ENCODE assay signal across 9 cellular contexts in the genomic region with DNA sequence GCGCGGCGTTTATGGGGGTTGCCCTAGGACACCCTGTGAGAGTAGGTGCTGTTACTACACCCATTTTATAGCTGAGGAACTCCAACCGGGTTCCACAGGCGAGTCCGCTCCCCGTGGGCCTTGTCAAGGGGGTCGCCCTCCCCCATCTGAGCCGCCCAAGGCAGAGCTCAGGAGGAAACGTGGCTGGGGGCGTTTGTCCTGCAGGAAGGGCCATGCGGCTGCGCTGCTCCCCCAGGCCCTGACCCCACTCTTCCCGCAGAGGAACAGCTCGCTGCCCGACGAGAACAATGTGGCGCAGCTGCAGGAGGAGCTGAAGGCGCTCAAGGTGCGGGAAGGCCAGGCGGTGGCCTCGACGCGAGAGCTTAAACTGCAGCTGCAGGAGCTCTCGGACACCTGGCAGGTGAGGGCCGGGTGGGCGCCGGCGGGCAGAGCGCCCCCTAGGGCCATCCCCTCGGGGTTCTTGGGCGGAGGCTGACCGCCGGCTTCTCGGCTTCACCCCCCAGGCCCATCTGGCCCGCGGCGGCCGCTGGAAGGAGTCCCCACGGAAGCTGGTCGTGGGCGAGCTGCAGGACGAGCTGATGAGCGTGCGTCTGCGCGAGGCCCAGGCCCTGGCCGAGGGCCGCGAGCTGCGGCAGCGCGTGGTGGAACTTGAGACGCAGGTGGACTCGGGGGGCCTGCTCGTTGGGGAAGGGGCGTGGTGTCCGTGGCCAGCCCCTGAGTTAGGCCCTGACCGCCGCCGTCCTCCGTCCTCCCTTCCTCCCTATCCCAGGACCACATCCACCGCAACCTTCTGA. TPM values are rescaled to one million over a fixed set of nuclear protein-coding genes. Genes with fewer than 3 reads are reported as not detected.
DNase-seq lines count a peak whose midpoint lies in the region; ATAC-seq, FAIRE-seq and TF ChIP-seq lines count a peak whose summit lies in the region.
"Had no signal": no experiment of that assay in that cellular context is flagged by ENCODE, and none has a peak within 500 bp of the region (broad histone marks: within the 10 kb centered on the region; RNA-seq: fewer than 3 reads in every experiment).

No MANE protein-coding gene starts in this region.

- no peaks in the 10 kb centered on the region for H3K9me3 Mint-ChIP-seq in activated naive CD4-positive, alpha-beta T cell treated with anti-CD3 and anti-CD28 coated beads, Interleukin-2, amount 50 U/mL, for 72 hours

- H3K27me3 ChIP-seq in brain microvascular endothelial cell (replicated peaks) (no peaks in the 10 kb centered on the region), HepG2 (ENCODE audit: control insufficient read depth in 1 of 2, insufficient read depth in 2 of 2, low read length in 2 of 2) (no peaks in the 10 kb centered on the region; a peak in 1 of 5 replicates), upper lobe of left lung (peaks cover 0 to 13% (median 3%) of the 10 kb centered on the region in 4 donors), gastroesophageal sphincter (peaks cover 100% of the 10 kb centered on the region)

- WGBS in HepG2 (ENCODE audit: low lambda C conversion rate) = 90% methylated on average over 40 of the region's 63 CpGs
- WGBS in upper lobe of left lung, 2 donors = 44 to 100% methylated on average over 3 to 54 of the region's 63 CpGs
- 62% methylated on average over 10 of the region's 63 CpGs; no CpG with 5 or more reads in 1 of the 2 donors for WGBS in gastroesophageal sphincter (ENCODE audit: low coverage in 1 of 2), 2 donors

- no peaks in the 10 kb centered on the region for H3K36me3 Mint-ChIP-seq in activated naive CD4-positive, alpha-beta T cell treated with anti-CD3 and anti-CD28 coated beads, Interleukin-2, amount 50 U/mL, for 72 hours

- H3K4me1 ChIP-seq in HepG2 (ENCODE audit: insufficient read depth, low read length) = peaks cover 28% of the 10 kb centered on the region
- H3K4me1 ChIP-seq in upper lobe of left lung = peaks cover 9 to 32% (median 13%) of the 10 kb centered on the region in 4 donors
- H3K4me1 ChIP-seq in gastroesophageal sphincter = peaks cover 0 to 18% (median 8%) of the 10 kb centered on the region in 3 donors

- no peaks in the 10 kb centered on the region for H4K20me1 ChIP-seq in HepG2 (ENCODE audit: insufficient read depth, low read length)

- H3K27ac ChIP-seq in brain microvascular endothelial cell (no peak overlapping the region), HepG2 (ENCODE audit: extremely low read length, insufficient read depth, low read length) (no peak overlapping the region), upper lobe of left lung (no peak overlapping the region), gastroesophageal sphincter (no peak overlapping the region)

- CTCF ChIA-PET in HepG2 (lab: Yijun Ruan, JAX; ENCODE audit: low intra/inter-chr PET ratio, low total read pairs) = no interaction called here

- H3K9me3 ChIP-seq in HepG2 (ENCODE audit: low read length) = no peaks in the 10 kb centered on the region
- no peaks in the 10 kb centered on the region for H3K9me3 ChIP-seq in upper lobe of left lung
- no peaks in the 10 kb centered on the region for H3K9me3 ChIP-seq in gastroesophageal sphincter

- ATAC-seq in activated naive CD4-positive, alpha-beta T cell treated with anti-CD3 and anti-CD28 coated beads, Interleukin-2, amount 50 U/mL, for 72 hours = peak; percentile 7 to 24
- no peak for ATAC-seq in HepG2
- no peak for ATAC-seq in upper lobe of left lung (ENCODE audit: low FRiP score in 2 of 2)
- ATAC-seq in gastroesophageal sphincter = no peak

- intact Hi-C loops in HepG2 (cut with micrococcal nuclease; ENCODE audit: unreplicated experiment) = no loop called here

- no peak overlapping the region for H3K9ac ChIP-seq in HepG2 (ENCODE audit: insufficient read depth, low read depth, low read length)

- no TSS peak for BruUV-seq in HepG2 (replicated peaks; lab: Mats Ljungman, UMichigan)

- TF ChIP-seq EP300 in HepG2 (IDR thresholded peaks at IDR 0.05; ENCODE audit: low read depth in 2 of 2, low read length in 2 of 2) = no peak
- TF ChIP-seq EP300 in HepG2 (CRISPR knock-in tag; IDR thresholded peaks at IDR 0.05; ENCODE audit: borderline replicate concordance) = no peak
- no peak for TF ChIP-seq EP300 in upper lobe of left lung (IDR thresholded peaks at IDR 0.05)
- TF ChIP-seq EP300 in gastroesophageal sphincter (IDR thresholded peaks at IDR 0.05) = no peak

- H2AFZ ChIP-seq in HepG2 (ENCODE audit: low read length) = no peak overlapping the region

- no peak overlapping the region for H3K27ac Mint-ChIP-seq in activated naive CD4-positive, alpha-beta T cell treated with anti-CD3 and anti-CD28 coated beads, Interleukin-2, amount 50 U/mL, for 72 hours

- H3K79me2 ChIP-seq in HepG2 (ENCODE audit: insufficient read depth, low read length) = no peaks in the 10 kb centered on the region

- TF ChIP-seq RAD21 in HepG2 (CRISPR knock-in tag; IDR thresholded peaks at IDR 0.05) = no peak

- H3K4me2 ChIP-seq in HepG2 (ENCODE audit: low read depth, low read length) = no peak overlapping the region

- no peaks in the 10 kb centered on the region for H3K36me3 ChIP-seq in brain microvascular endothelial cell (replicated peaks)
- no peaks in the 10 kb centered on the region for H3K36me3 ChIP-seq in HepG2 (replicated peaks in 1 of 2; ENCODE audit: control insufficient read depth in 1 of 2, insufficient read depth in 2 of 2, low read length in 2 of 2)
- H3K36me3 ChIP-seq in upper lobe of left lung = peaks cover 0 to 6% (median 3%) of the 10 kb centered on the region in 4 donors
- H3K36me3 ChIP-seq in gastroesophageal sphincter = peaks cover 0 to 62% of the 10 kb centered on the region in 2 donors

- in situ Hi-C loops in brain microvascular endothelial cell (cut with HindIII; ENCODE audit: low pct_ligation_motif_present, low sequenced_read_pairs) = no loop called here
- in situ Hi-C loops in HepG2 (cut with HindIII; ENCODE audit: extremely low pct_ligation_motif_present, low pct_unique_long_range_greater_than_20kb) = no loop called here

- POLR2A ChIA-PET in HepG2 (lab: Yijun Ruan, JAX) = interaction anchor here (1.1 to 1.3 kb wide), 2 partner anchors 42 to 57 kb away, joined by 3 to 5 read pairs; a partner anchor contains a TSS

- H3K4me3 ChIP-seq in brain microvascular endothelial cell (ENCODE audit: low read depth, low read length) (peak overlapping the region; percentile 6), HepG2 (replicated peaks in 1 of 3; ENCODE audit: insufficient read depth in 1 of 3, low read depth in 2 of 3, low read length in 3 of 3) (no peak overlapping the region), upper lobe of left lung (peak overlapping the region in 3 of 4 donors; percentile 13 to 44 (median 38)), gastroesophageal sphincter (peak overlapping the region in 1 of 2 donors; percentile 40)

- TF ChIP-seq CTCF in brain microvascular endothelial cell (IDR thresholded peaks at IDR 0.05; ENCODE audit: low read depth, low read length, missing control alignments) = no peak
- TF ChIP-seq CTCF in HepG2 (CRISPR knock-in tag; IDR thresholded peaks at IDR 0.05) = peak; percentile 29
- no peak for TF ChIP-seq CTCF in upper lobe of left lung (IDR thresholded peaks at IDR 0.05)
- no peak for TF ChIP-seq CTCF in gastroesophageal sphincter (IDR thresholded peaks at IDR 0.05)

- peak in 1 of 2 donors; percentile 54 for DNase-seq in activated naive CD4-positive, alpha-beta T cell treated with anti-CD3 and anti-CD28 coated beads, Interleukin-2, amount 50 U/mL, for 72 hours (ENCODE audit: low spot score in 2 of 2)
- no peak for DNase-seq in activated naive CD4-positive, alpha-beta T cell treated with Interleukin-2 at 50 U/mL for 16 hours
- no peak for DNase-seq in brain microvascular endothelial cell
- DNase-seq in HepG2 (ENCODE audit: low spot score) = no peak
- DNase-seq in upper lobe of left lung = peak in 1 of 2 donors; percentile 84
- no peak for DNase-seq in cortex of kidney (lab: John Stamatoyannopoulos, UW)
- DNase-seq in SKM-1 (lab: John Stamatoyannopoulos, UW; ENCODE audit: unreplicated experiment) = no peak
- DNase-seq: NK-92 treated with Interleukin-12 subunit alpha and Interleukin-12 subunit beta, amount 100 ng/mL, for 24 hours had no signal

- FAIRE-seq in HepG2 (lab: Jason Lieb, UNC) = no peak

- TF ChIP-seq POLR2A in HepG2 (IDR thresholded peaks at IDR 0.05; ENCODE audit: insufficient read depth in 1 of 2, low read depth in 2 of 2, low read length in 2 of 2) = no peak
- TF ChIP-seq POLR2A in upper lobe of left lung (IDR thresholded peaks at IDR 0.05) = no peak
- TF ChIP-seq POLR2A in gastroesophageal sphincter (IDR thresholded peaks at IDR 0.05) = no peak

RNA-seq across cellular contexts. Expression of a gene that starts 12.4 kb away (rescaled TPM):
- under 1 TPM; 0.20 to 0.97 TPM for total RNA-seq in activated naive CD4-positive, alpha-beta T cell treated with anti-CD3 and anti-CD28 coated beads, Interleukin-2, amount 50 U/mL, for 72 hours
- 0.07 TPM in 2 replicates for total RNA-seq in HepG2 (2016; rRNA removed; fragmentation: Illumina TruSeq; extraction: Trizol)
- total RNA-seq in HepG2 (2016; cell fraction: cytosol; rRNA removed; fragmentation: Illumina TruSeq; extraction: Trizol; ENCODE audit: low read depth) = 0.30 TPM in 1 of 2 replicates, not detected in the other
- 0.09 and 0.30 TPM in 2 replicates for total RNA-seq in HepG2 (2016; cell fraction: insoluble cytoplasmic fraction; rRNA removed; fragmentation: Illumina TruSeq; extraction: Trizol)
- total RNA-seq in HepG2 (2016; cell fraction: membrane; rRNA removed; fragmentation: Illumina TruSeq; extraction: Trizol) = 0.15 and 0.17 TPM in 2 replicates
- total RNA-seq in HepG2 (2016; cell fraction: nucleus; rRNA removed; fragmentation: Illumina TruSeq; extraction: Trizol) = 0.09 and 0.22 TPM in 2 replicates
- polyA plus RNA-seq in HepG2 (2011; rRNA removed) = 0.17 TPM in 2 replicates
- polyA plus RNA-seq in HepG2 (2011; cell fraction: cytosol; rRNA removed) = 0.05 and 0.13 TPM in 2 replicates
- 0.73 and 1.3 TPM in 2 replicates for polyA plus RNA-seq in HepG2 (2011; cell fraction: nucleus; rRNA removed)
- polyA plus RNA-seq in HepG2 (2012) = 1.5 and 1.8 TPM in 2 replicates
- 0.23 and 0.25 TPM in 2 replicates for polyA plus RNA-seq in HepG2 (2016; cell fraction: cytosol; fragmentation: Illumina TruSeq; extraction: Trizol; ENCODE audit: low read depth)
- 0.54 and 0.83 TPM in 2 replicates for polyA plus RNA-seq in HepG2 (2016; cell fraction: insoluble cytoplasmic fraction; fragmentation: Illumina TruSeq; extraction: Trizol; ENCODE audit: low read depth)
- 0.34 and 0.41 TPM in 2 replicates for polyA plus RNA-seq in HepG2 (2016; cell fraction: membrane; fragmentation: Illumina TruSeq; extraction: Trizol; ENCODE audit: low read depth)
- polyA plus RNA-seq in HepG2 (2016; cell fraction: nucleus; fragmentation: Illumina TruSeq; extraction: Trizol; ENCODE audit: insufficient read depth, low read depth) = 1.3 and 1.5 TPM in 2 replicates
- 0.34 TPM in 1 of 2 replicates, not detected in the other for polyA minus RNA-seq in HepG2 (2011; rRNA and poly(A)+ RNA removed; ENCODE audit: low replicate concordance)
- 0.97 and 1.1 TPM in 2 replicates for polyA minus RNA-seq in HepG2 (2011; cell fraction: cytosol; rRNA and poly(A)+ RNA removed)
- polyA minus RNA-seq in HepG2 (2011; cell fraction: nucleus; rRNA and poly(A)+ RNA removed) = 0.25 and 0.26 TPM in 2 replicates
- total RNA-seq in upper lobe of left lung = 1 to 10 TPM in 5 of 6 donors, under 1 TPM in 1; 0.46 to 9.4 (median 2.7) TPM
- not detected for total RNA-seq in gastroesophageal sphincter

RNA-seq across cellular contexts. Expression of a gene that starts 26.5 kb away (rescaled TPM):
- not detected for total RNA-seq in activated naive CD4-positive, alpha-beta T cell treated with anti-CD3 and anti-CD28 coated beads, Interleukin-2, amount 50 U/mL, for 72 hours
- 4.0 and 8.0 TPM in 2 replicates for total RNA-seq in HepG2 (2016; rRNA removed; fragmentation: Illumina TruSeq; extraction: Trizol)
- 0.97 and 1.0 TPM in 2 replicates for total RNA-seq in HepG2 (2016; cell fraction: cytosol; rRNA removed; fragmentation: Illumina TruSeq; extraction: Trizol; ENCODE audit: low read depth)
- 4.0 and 9.1 TPM in 2 replicates for total RNA-seq in HepG2 (2016; cell fraction: insoluble cytoplasmic fraction; rRNA removed; fragmentation: Illumina TruSeq; extraction: Trizol)
- 2.2 and 3.4 TPM in 2 replicates for total RNA-seq in HepG2 (2016; cell fraction: membrane; rRNA removed; fragmentation: Illumina TruSeq; extraction: Trizol)
- 7.5 and 8.2 TPM in 2 replicates for total RNA-seq in HepG2 (2016; cell fraction: nucleus; rRNA removed; fragmentation: Illumina TruSeq; extraction: Trizol)
- polyA plus RNA-seq in HepG2 (2011; rRNA removed) = 10.3 and 14.6 TPM in 2 replicates
- 6.6 and 7.8 TPM in 2 replicates for polyA plus RNA-seq in HepG2 (2011; cell fraction: cytosol; rRNA removed)
- 7.6 and 8.4 TPM in 2 replicates for polyA plus RNA-seq in HepG2 (2011; cell fraction: nucleus; rRNA removed)
- 10.1 and 12.0 TPM in 2 replicates for polyA plus RNA-seq in HepG2 (2012)
- polyA plus RNA-seq in HepG2 (2016; cell fraction: cytosol; fragmentation: Illumina TruSeq; extraction: Trizol; ENCODE audit: low read depth) = 0.41 and 0.42 TPM in 2 replicates
- 2.8 and 3.6 TPM in 2 replicates for polyA plus RNA-seq in HepG2 (2016; cell fraction: insoluble cytoplasmic fraction; fragmentation: Illumina TruSeq; extraction: Trizol; ENCODE audit: low read depth)
- polyA plus RNA-seq in HepG2 (2016; cell fraction: membrane; fragmentation: Illumina TruSeq; extraction: Trizol; ENCODE audit: low read depth) = 0.65 and 1.00 TPM in 2 replicates
- polyA plus RNA-seq in HepG2 (2016; cell fraction: nucleus; fragmentation: Illumina TruSeq; extraction: Trizol; ENCODE audit: insufficient read depth, low read depth) = 8.0 and 10.3 TPM in 2 replicates
- 13.5 and 26.2 TPM in 2 replicates for polyA minus RNA-seq in HepG2 (2011; rRNA and poly(A)+ RNA removed; ENCODE audit: low replicate concordance)
- 10.5 and 13.4 TPM in 2 replicates for polyA minus RNA-seq in HepG2 (2011; cell fraction: cytosol; rRNA and poly(A)+ RNA removed)
- polyA minus RNA-seq in HepG2 (2011; cell fraction: nucleus; rRNA and poly(A)+ RNA removed) = 5.5 and 7.0 TPM in 2 replicates
- total RNA-seq in upper lobe of left lung = 10 to 100 TPM in 1 of 6 donors, 1 to 10 TPM in 5; 1.0 to 11.7 (median 6.9) TPM
- total RNA-seq in gastroesophageal sphincter = under 1 TPM; 0.13 to 0.32 (median 0.29) TPM

RNA-seq across cellular contexts. Expression of a gene that starts 31.8 kb away (rescaled TPM):
- 1 to 10 TPM; 4.6 to 7.8 TPM for total RNA-seq in activated naive CD4-positive, alpha-beta T cell treated with anti-CD3 and anti-CD28 coated beads, Interleukin-2, amount 50 U/mL, for 72 hours
- 1.3 and 1.7 TPM in 2 replicates for total RNA-seq in HepG2 (2016; rRNA removed; fragmentation: Illumina TruSeq; extraction: Trizol)
- total RNA-seq in HepG2 (2016; cell fraction: cytosol; rRNA removed; fragmentation: Illumina TruSeq; extraction: Trizol; ENCODE audit: low read depth) = 0.61 and 0.62 TPM in 2 replicates
- total RNA-seq in HepG2 (2016; cell fraction: insoluble cytoplasmic fraction; rRNA removed; fragmentation: Illumina TruSeq; extraction: Trizol) = 1.1 and 1.6 TPM in 2 replicates
- total RNA-seq in HepG2 (2016; cell fraction: membrane; rRNA removed; fragmentation: Illumina TruSeq; extraction: Trizol) = 1.6 and 1.7 TPM in 2 replicates
- 1.2 and 1.7 TPM in 2 replicates for total RNA-seq in HepG2 (2016; cell fraction: nucleus; rRNA removed; fragmentation: Illumina TruSeq; extraction: Trizol)
- 2.4 and 3.1 TPM in 2 replicates for polyA plus RNA-seq in HepG2 (2011; rRNA removed)
- 2.1 and 2.9 TPM in 2 replicates for polyA plus RNA-seq in HepG2 (2011; cell fraction: cytosol; rRNA removed)
- polyA plus RNA-seq in HepG2 (2011; cell fraction: nucleus; rRNA removed) = 8.0 and 8.2 TPM in 2 replicates
- polyA plus RNA-seq in HepG2 (2012) = 3.2 TPM in 2 replicates
- polyA plus RNA-seq in HepG2 (2016; cell fraction: cytosol; fragmentation: Illumina TruSeq; extraction: Trizol; ENCODE audit: low read depth) = 0.58 and 0.84 TPM in 2 replicates
- polyA plus RNA-seq in HepG2 (2016; cell fraction: insoluble cytoplasmic fraction; fragmentation: Illumina TruSeq; extraction: Trizol; ENCODE audit: low read depth) = 1.7 and 2.0 TPM in 2 replicates
- 1.4 and 1.6 TPM in 2 replicates for polyA plus RNA-seq in HepG2 (2016; cell fraction: membrane; fragmentation: Illumina TruSeq; extraction: Trizol; ENCODE audit: low read depth)
- 3.6 and 4.8 TPM in 2 replicates for polyA plus RNA-seq in HepG2 (2016; cell fraction: nucleus; fragmentation: Illumina TruSeq; extraction: Trizol; ENCODE audit: insufficient read depth, low read depth)
- polyA minus RNA-seq in HepG2 (2011; rRNA and poly(A)+ RNA removed; ENCODE audit: low replicate concordance) = 6.3 and 14.8 TPM in 2 replicates
- 1.1 and 1.3 TPM in 2 replicates for polyA minus RNA-seq in HepG2 (2011; cell fraction: cytosol; rRNA and poly(A)+ RNA removed)
- polyA minus RNA-seq in HepG2 (2011; cell fraction: nucleus; rRNA and poly(A)+ RNA removed) = 1.9 and 2.9 TPM in 2 replicates
- 10 to 100 TPM; 12.0 to 24.1 (median 15.6) TPM for total RNA-seq in upper lobe of left lung
- total RNA-seq in gastroesophageal sphincter = 10 to 100 TPM; 17.3 to 46.3 (median 22.2) TPM

RNA-seq across cellular contexts. Expression of a gene that starts 41.9 kb away (rescaled TPM):
- 10 to 100 TPM; 38.4 to 55.3 TPM for total RNA-seq in activated naive CD4-positive, alpha-beta T cell treated with anti-CD3 and anti-CD28 coated beads, Interleukin-2, amount 50 U/mL, for 72 hours
- total RNA-seq in HepG2 (2016; rRNA removed; fragmentation: Illumina TruSeq; extraction: Trizol) (8.7 and 10.8 TPM in 2 replicates), upper lobe of left lung (10 to 100 TPM; 21.1 to 61.8 (median 33.0) TPM), gastroesophageal sphincter (10 to 100 TPM; 13.9 to 23.4 (median 17.9) TPM)
- total RNA-seq in HepG2 (2016; cell fraction: cytosol; rRNA removed; fragmentation: Illumina TruSeq; extraction: Trizol; ENCODE audit: low read depth) = 3.9 and 4.1 TPM in 2 replicates
- total RNA-seq in HepG2 (2016; cell fraction: insoluble cytoplasmic fraction; rRNA removed; fragmentation: Illumina TruSeq; extraction: Trizol) = 7.6 and 11.7 TPM in 2 replicates
- 11.5 and 13.1 TPM in 2 replicates for total RNA-seq in HepG2 (2016; cell fraction: membrane; rRNA removed; fragmentation: Illumina TruSeq; extraction: Trizol)
- 8.3 and 8.5 TPM in 2 replicates for total RNA-seq in HepG2 (2016; cell fraction: nucleus; rRNA removed; fragmentation: Illumina TruSeq; extraction: Trizol)
- polyA plus RNA-seq in HepG2 (2011; rRNA removed) = 9.0 and 14.8 TPM in 2 replicates
- polyA plus RNA-seq in HepG2 (2011; cell fraction: cytosol; rRNA removed) = 8.8 and 11.2 TPM in 2 replicates
- polyA plus RNA-seq in HepG2 (2011; cell fraction: nucleus; rRNA removed) = 42.0 and 50.6 TPM in 2 replicates
- 17.3 and 19.9 TPM in 2 replicates for polyA plus RNA-seq in HepG2 (2012)
- 3.9 and 4.4 TPM in 2 replicates for polyA plus RNA-seq in HepG2 (2016; cell fraction: cytosol; fragmentation: Illumina TruSeq; extraction: Trizol; ENCODE audit: low read depth)
- 10.5 and 15.1 TPM in 2 replicates for polyA plus RNA-seq in HepG2 (2016; cell fraction: insoluble cytoplasmic fraction; fragmentation: Illumina TruSeq; extraction: Trizol; ENCODE audit: low read depth)
- 8.5 and 10.6 TPM in 2 replicates for polyA plus RNA-seq in HepG2 (2016; cell fraction: membrane; fragmentation: Illumina TruSeq; extraction: Trizol; ENCODE audit: low read depth)
- polyA plus RNA-seq in HepG2 (2016; cell fraction: nucleus; fragmentation: Illumina TruSeq; extraction: Trizol; ENCODE audit: insufficient read depth, low read depth) = 25.7 and 31.5 TPM in 2 replicates
- 17.6 and 23.5 TPM in 2 replicates for polyA minus RNA-seq in HepG2 (2011; rRNA and poly(A)+ RNA removed; ENCODE audit: low replicate concordance)
- 10.0 and 13.0 TPM in 2 replicates for polyA minus RNA-seq in HepG2 (2011; cell fraction: cytosol; rRNA and poly(A)+ RNA removed)
- polyA minus RNA-seq in HepG2 (2011; cell fraction: nucleus; rRNA and poly(A)+ RNA removed) = 11.2 and 11.7 TPM in 2 replicates

RNA-seq across cellular contexts. Expression of a gene that starts 52.8 kb away (rescaled TPM):
- total RNA-seq in activated naive CD4-positive, alpha-beta T cell treated with anti-CD3 and anti-CD28 coated beads, Interleukin-2, amount 50 U/mL, for 72 hours = 1 to 10 TPM; 3.3 to 5.8 TPM
- total RNA-seq in HepG2 (2016; rRNA removed; fragmentation: Illumina TruSeq; extraction: Trizol) (0.83 and 1.0 TPM in 2 replicates), upper lobe of left lung (1 to 10 TPM in 1 of 6 donors, under 1 TPM in 1, not detected in 4; 0.37 to 1.1 TPM), gastroesophageal sphincter (1 to 10 TPM; 2.8 to 8.5 (median 5.4) TPM)
- total RNA-seq in HepG2 (2016; cell fraction: cytosol; rRNA removed; fragmentation: Illumina TruSeq; extraction: Trizol; ENCODE audit: low read depth) = 3.2 and 3.7 TPM in 2 replicates
- total RNA-seq in HepG2 (2016; cell fraction: insoluble cytoplasmic fraction; rRNA removed; fragmentation: Illumina TruSeq; extraction: Trizol) = 0.56 and 1.1 TPM in 2 replicates
- total RNA-seq in HepG2 (2016; cell fraction: membrane; rRNA removed; fragmentation: Illumina TruSeq; extraction: Trizol) = 1.6 and 2.1 TPM in 2 replicates
- total RNA-seq in HepG2 (2016; cell fraction: nucleus; rRNA removed; fragmentation: Illumina TruSeq; extraction: Trizol) = 0.81 TPM in 1 of 2 replicates, not detected in the other
- 0.14 and 0.20 TPM in 2 replicates for polyA plus RNA-seq in HepG2 (2011; rRNA removed)
- 0.25 and 0.55 TPM in 2 replicates for polyA plus RNA-seq in HepG2 (2011; cell fraction: cytosol; rRNA removed)
- 1.0 and 1.6 TPM in 2 replicates for polyA plus RNA-seq in HepG2 (2011; cell fraction: nucleus; rRNA removed)
- polyA plus RNA-seq in HepG2 (2012) = 0.25 and 0.69 TPM in 2 replicates
- 7.2 and 8.1 TPM in 2 replicates for polyA plus RNA-seq in HepG2 (2016; cell fraction: cytosol; fragmentation: Illumina TruSeq; extraction: Trizol; ENCODE audit: low read depth)
- polyA plus RNA-seq in HepG2 (2016; cell fraction: insoluble cytoplasmic fraction; fragmentation: Illumina TruSeq; extraction: Trizol; ENCODE audit: low read depth) = 0.49 and 1.4 TPM in 2 replicates
- 4.1 and 4.2 TPM in 2 replicates for polyA plus RNA-seq in HepG2 (2016; cell fraction: membrane; fragmentation: Illumina TruSeq; extraction: Trizol; ENCODE audit: low read depth)
- polyA plus RNA-seq in HepG2 (2016; cell fraction: nucleus; fragmentation: Illumina TruSeq; extraction: Trizol; ENCODE audit: insufficient read depth, low read depth) = 0.90 and 1.3 TPM in 2 replicates
- polyA minus RNA-seq in HepG2 (2011; rRNA and poly(A)+ RNA removed; ENCODE audit: low replicate concordance) = 0.30 and 1.5 TPM in 2 replicates
- not detected in 2 replicates for polyA minus RNA-seq in HepG2 (2011; cell fraction: cytosol; rRNA and poly(A)+ RNA removed)
- not detected in 2 replicates for polyA minus RNA-seq in HepG2 (2011; cell fraction: nucleus; rRNA and poly(A)+ RNA removed)

Comparison
In these comparisons a context has a peak if more than half of its experiments do, and no peak if none do; other contexts are left out.
1. ATAC-seq: peak in activated naive CD4-positive, alpha-beta T cell treated with anti-CD3 and anti-CD28 coated beads, Interleukin-2, amount 50 U/mL, for 72 hours (2 of 2); none in HepG2 (single experiment), upper lobe of left lung (0 of 2) and gastroesophageal sphincter (single experiment).
2. H3K4me3 ChIP-seq: peak in brain microvascular endothelial cell (single experiment) and upper lobe of left lung (3 of 4); none in HepG2 (0 of 3).